ENCODE assay signal across 1 cellular context in genomic region chr9:129080608-129081387, GRCh38.
TF ChIP-seq lines count a peak whose summit lies in the region.

TSS of gene DOLPP1 (plus strand) at chr9:129081111. CDS start at chr9:129081132, 21 bp downstream.

TF ChIP-seq in HepG2, 621 proteins besides CTCF, POLR2A, EP300 and RAD21 (continued from another document and continues in another):
- TF ChIP-seq TRAFD1 (CRISPR knock-in tag; IDR thresholded peaks at IDR 0.05; ENCODE audit: borderline replicate concordance) (no peak), LRRFIP1 (CRISPR knock-in tag; conservative IDR thresholded peaks at IDR 0.05) (no peak), PLRG1 (conservative IDR thresholded peaks at IDR 0.05) (no peak), IKZF1 (IDR thresholded peaks at IDR 0.05) (no peak), SCMH1 (CRISPR knock-in tag; IDR thresholded peaks at IDR 0.05; ENCODE audit: borderline replicate concordance) (no peak), ZNF782 (CRISPR knock-in tag; IDR thresholded peaks at IDR 0.05; ENCODE audit: borderline replicate concordance) (no peak), ZNF136 (CRISPR knock-in tag; IDR thresholded peaks at IDR 0.05; ENCODE audit: low read depth) (no peak), ZNF703 (CRISPR knock-in tag; IDR thresholded peaks at IDR 0.05; ENCODE audit: borderline replicate concordance) (no peak), PAXIP1 (CRISPR knock-in tag; conservative IDR thresholded peaks at IDR 0.05) (peak; percentile 42; the same call in 1 of the 2 replicates), ZNF547 (CRISPR knock-in tag; IDR thresholded peaks at IDR 0.05) (no peak), RCOR2 (CRISPR knock-in tag; IDR thresholded peaks at IDR 0.05) (no peak), GABPA (IDR thresholded peaks at IDR 0.05; ENCODE audit: low read depth, low read length) (no peak), GABPA (CRISPR knock-in tag; IDR thresholded peaks at IDR 0.05; ENCODE audit: low read depth) (no peak), EED (CRISPR knock-in tag; IDR thresholded peaks at IDR 0.05) (no peak), MTF1 (CRISPR knock-in tag; IDR thresholded peaks at IDR 0.05) (no peak), ZNF83 (CRISPR knock-in tag; IDR thresholded peaks at IDR 0.05; ENCODE audit: borderline replicate concordance) (no peak), ZBTB34 (CRISPR knock-in tag; IDR thresholded peaks at IDR 0.05) (no peak), ZNF121 (CRISPR knock-in tag; IDR thresholded peaks at IDR 0.05) (no peak), DBP (CRISPR knock-in tag; IDR thresholded peaks at IDR 0.05; ENCODE audit: not compliant biosample characterization) (no peak), ZNF317 (CRISPR knock-in tag; IDR thresholded peaks at IDR 0.05) (no peak), XRCC5 (optimal IDR thresholded peaks at IDR 0.05; ENCODE audit: low read length) (no peak), ZSCAN9 (CRISPR knock-in tag; IDR thresholded peaks at IDR 0.05; ENCODE audit: borderline replicate concordance) (no peak), STAG1 (CRISPR knock-in tag; IDR thresholded peaks at IDR 0.05) (no peak), U2AF2 (IDR thresholded peaks at IDR 0.05; ENCODE audit: low read depth, low read length) (no peak), ZNF674 (CRISPR knock-in tag; IDR thresholded peaks at IDR 0.05; ENCODE audit: low read depth) (no peak), ZBTB7A (CRISPR knock-in tag; IDR thresholded peaks at IDR 0.05) (no peak), SP140L (CRISPR knock-in tag; IDR thresholded peaks at IDR 0.05; ENCODE audit: borderline replicate concordance) (no peak; the same call in 1 of the 2 replicates), KLF16 (CRISPR knock-in tag; IDR thresholded peaks at IDR 0.05) (peak in 1 of 2 experiments; percentile 29; a peak in 1 of 4 replicates), EEA1 (CRISPR knock-in tag; IDR thresholded peaks at IDR 0.05; ENCODE audit: borderline replicate concordance) (no peak), ZNF747 (CRISPR knock-in tag; IDR thresholded peaks at IDR 0.05; ENCODE audit: borderline replicate concordance) (no peak), ZMAT5 (CRISPR knock-in tag; IDR thresholded peaks at IDR 0.05; ENCODE audit: borderline replicate concordance, low read depth) (no peak)
- TF ChIP-seq, protein P1, sequence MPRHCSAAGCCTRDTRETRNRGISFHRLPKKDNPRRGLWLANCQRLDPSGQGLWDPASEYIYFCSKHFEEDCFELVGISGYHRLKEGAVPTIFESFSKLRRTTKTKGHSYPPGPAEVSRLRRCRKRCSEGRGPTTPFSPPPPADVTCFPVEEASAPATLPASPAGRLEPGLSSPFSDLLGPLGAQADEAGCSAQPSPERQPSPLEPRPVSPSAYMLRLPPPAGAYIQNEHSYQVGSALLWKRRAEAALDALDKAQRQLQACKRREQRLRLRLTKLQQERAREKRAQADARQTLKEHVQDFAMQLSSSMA (CRISPR knock-in tag; IDR thresholded peaks at IDR 0.05), result no peak
- TF ChIP-seq, protein P2, sequence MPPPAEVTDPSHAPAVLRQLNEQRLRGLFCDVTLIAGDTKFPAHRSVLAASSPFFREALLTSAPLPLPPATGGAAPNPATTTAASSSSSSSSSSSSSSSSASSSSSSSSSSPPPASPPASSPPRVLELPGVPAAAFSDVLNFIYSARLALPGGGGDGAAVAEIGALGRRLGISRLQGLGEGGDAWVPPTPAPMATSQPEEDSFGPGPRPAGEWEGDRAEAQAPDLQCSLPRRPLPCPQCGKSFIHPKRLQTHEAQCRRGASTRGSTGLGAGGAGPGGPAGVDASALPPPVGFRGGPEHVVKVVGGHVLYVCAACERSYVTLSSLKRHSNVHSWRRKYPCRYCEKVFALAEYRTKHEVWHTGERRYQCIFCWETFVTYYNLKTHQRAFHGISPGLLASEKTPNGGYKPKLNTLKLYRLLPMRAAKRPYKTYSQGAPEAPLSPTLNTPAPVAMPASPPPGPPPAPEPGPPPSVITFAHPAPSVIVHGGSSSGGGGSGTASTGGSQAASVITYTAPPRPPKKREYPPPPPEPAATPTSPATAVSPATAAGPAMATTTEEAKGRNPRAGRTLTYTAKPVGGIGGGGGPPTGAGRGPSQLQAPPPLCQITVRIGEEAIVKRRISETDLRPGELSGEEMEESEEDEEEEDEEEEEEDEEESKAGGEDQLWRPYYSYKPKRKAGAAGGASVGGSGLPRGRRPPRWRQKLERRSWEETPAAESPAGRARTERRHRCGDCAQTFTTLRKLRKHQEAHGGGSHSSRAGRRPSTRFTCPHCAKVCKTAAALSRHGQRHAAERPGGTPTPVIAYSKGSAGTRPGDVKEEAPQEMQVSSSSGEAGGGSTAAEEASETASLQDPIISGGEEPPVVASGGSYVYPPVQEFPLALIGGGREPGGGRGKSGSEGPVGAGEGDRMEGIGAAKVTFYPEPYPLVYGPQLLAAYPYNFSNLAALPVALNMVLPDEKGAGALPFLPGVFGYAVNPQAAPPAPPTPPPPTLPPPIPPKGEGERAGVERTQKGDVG (CRISPR knock-in tag; IDR thresholded peaks at IDR 0.05; ENCODE audit: borderline replicate concordance), result no peak
- TF ChIP-seq, protein P3, sequence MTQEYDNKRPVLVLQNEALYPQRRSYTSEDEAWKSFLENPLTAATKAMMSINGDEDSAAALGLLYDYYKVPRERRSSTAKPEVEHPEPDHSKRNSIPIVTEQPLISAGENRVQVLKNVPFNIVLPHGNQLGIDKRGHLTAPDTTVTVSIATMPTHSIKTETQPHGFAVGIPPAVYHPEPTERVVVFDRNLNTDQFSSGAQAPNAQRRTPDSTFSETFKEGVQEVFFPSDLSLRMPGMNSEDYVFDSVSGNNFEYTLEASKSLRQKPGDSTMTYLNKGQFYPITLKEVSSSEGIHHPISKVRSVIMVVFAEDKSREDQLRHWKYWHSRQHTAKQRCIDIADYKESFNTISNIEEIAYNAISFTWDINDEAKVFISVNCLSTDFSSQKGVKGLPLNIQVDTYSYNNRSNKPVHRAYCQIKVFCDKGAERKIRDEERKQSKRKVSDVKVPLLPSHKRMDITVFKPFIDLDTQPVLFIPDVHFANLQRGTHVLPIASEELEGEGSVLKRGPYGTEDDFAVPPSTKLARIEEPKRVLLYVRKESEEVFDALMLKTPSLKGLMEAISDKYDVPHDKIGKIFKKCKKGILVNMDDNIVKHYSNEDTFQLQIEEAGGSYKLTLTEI (CRISPR knock-in tag; conservative IDR thresholded peaks at IDR 0.05), result no peak
- TF ChIP-seq, protein P4, sequence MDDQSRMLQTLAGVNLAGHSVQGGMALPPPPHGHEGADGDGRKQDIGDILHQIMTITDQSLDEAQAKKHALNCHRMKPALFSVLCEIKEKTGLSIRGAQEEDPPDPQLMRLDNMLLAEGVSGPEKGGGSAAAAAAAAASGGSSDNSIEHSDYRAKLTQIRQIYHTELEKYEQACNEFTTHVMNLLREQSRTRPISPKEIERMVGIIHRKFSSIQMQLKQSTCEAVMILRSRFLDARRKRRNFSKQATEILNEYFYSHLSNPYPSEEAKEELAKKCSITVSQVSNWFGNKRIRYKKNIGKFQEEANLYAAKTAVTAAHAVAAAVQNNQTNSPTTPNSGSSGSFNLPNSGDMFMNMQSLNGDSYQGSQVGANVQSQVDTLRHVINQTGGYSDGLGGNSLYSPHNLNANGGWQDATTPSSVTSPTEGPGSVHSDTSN (CRISPR knock-in tag; IDR thresholded peaks at IDR 0.05; ENCODE audit: borderline replicate concordance), result no peak
- TF ChIP-seq, protein P5, sequence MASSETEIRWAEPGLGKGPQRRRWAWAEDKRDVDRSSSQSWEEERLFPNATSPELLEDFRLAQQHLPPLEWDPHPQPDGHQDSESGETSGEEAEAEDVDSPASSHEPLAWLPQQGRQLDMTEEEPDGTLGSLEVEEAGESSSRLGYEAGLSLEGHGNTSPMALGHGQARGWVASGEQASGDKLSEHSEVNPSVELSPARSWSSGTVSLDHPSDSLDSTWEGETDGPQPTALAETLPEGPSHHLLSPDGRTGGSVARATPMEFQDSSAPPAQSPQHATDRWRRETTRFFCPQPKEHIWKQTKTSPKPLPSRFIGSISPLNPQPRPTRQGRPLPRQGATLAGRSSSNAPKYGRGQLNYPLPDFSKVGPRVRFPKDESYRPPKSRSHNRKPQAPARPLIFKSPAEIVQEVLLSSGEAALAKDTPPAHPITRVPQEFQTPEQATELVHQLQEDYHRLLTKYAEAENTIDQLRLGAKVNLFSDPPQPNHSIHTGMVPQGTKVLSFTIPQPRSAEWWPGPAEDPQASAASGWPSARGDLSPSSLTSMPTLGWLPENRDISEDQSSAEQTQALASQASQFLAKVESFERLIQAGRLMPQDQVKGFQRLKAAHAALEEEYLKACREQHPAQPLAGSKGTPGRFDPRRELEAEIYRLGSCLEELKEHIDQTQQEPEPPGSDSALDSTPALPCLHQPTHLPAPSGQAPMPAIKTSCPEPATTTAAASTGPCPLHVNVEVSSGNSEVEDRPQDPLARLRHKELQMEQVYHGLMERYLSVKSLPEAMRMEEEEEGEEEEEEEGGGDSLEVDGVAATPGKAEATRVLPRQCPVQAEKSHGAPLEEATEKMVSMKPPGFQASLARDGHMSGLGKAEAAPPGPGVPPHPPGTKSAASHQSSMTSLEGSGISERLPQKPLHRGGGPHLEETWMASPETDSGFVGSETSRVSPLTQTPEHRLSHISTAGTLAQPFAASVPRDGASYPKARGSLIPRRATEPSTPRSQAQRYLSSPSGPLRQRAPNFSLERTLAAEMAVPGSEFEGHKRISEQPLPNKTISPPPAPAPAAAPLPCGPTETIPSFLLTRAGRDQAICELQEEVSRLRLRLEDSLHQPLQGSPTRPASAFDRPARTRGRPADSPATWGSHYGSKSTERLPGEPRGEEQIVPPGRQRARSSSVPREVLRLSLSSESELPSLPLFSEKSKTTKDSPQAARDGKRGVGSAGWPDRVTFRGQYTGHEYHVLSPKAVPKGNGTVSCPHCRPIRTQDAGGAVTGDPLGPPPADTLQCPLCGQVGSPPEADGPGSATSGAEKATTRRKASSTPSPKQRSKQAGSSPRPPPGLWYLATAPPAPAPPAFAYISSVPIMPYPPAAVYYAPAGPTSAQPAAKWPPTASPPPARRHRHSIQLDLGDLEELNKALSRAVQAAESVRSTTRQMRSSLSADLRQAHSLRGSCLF (CRISPR knock-in tag; IDR thresholded peaks at IDR 0.05; ENCODE audit: borderline replicate concordance), result no peak
